In the genomic region with DNA sequence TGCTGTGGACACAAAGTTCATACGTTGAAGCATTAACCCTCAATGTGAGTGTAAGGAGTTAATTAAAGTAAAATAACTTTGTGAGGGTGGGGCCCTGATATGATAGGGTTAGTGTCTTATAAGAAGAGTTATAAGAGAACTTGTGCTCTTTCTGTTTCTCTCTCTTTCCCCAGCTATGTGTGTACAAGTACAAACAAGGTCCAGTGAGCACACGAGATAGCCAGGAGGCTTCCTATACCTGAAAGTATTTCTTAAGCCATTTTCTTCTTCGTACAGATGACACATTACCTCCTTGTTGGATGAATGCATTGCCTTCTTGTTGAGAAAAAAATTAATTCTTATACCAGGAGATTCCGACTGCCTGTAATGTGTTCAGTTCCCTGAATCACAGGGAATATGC, we compare ENCODE assay signal across 39 cellular contexts.
"Had no signal": no experiment of that assay in that cellular context is flagged by ENCODE, and none has a peak within 500 bp of the region (broad histone marks: within the 10 kb centered on the region; RNA-seq: fewer than 3 reads in every experiment).

No MANE protein-coding gene starts in this region.

- ATAC-seq: activated naive CD4-positive, alpha-beta T cell treated with anti-CD3 and anti-CD28 coated beads, Interleukin-2, amount 50 U/mL, for 72 hours; activated naive CD8-positive, alpha-beta T cell treated with anti-CD3 and anti-CD28 coated beads, Interleukin-2, amount 50 U/mL, for 24 hours; activated T-cell treated with anti-CD3 and anti-CD28 coated beads, Interleukin-2, amount 50 U/mL, for 4 hours; activated T-cell treated with anti-CD3 and anti-CD28 coated beads, Interleukin-2, amount 50 U/mL, for 72 hours; activated T-helper 17 cell treated with anti-CD3 and anti-CD28 coated beads, Interleukin-2, amount 50 U/mL, for 72 hours; body of pancreas had no signal

- FAIRE-seq: astrocyte had no signal

- DNase-seq: activated effector memory CD4-positive, alpha-beta T cell treated with anti-CD3 and anti-CD28 coated beads, Interleukin-2, amount 50 U/mL, for 16 hours; activated effector memory CD4-positive, alpha-beta T cell treated with Interleukin-2 at 50 U/mL for 16 hours; activated gamma-delta T cell; activated gamma-delta T cell treated with Interleukin-2 at 50 U/mL for 16 hours; activated naive CD4-positive, alpha-beta T cell; activated naive CD4-positive, alpha-beta T cell treated with anti-CD3 and anti-CD28 coated beads for 36 hours; activated naive CD4-positive, alpha-beta T cell treated with anti-CD3 and anti-CD28 coated beads, Interleukin-2, amount 50 U/mL, for 16 hours; activated naive CD4-positive, alpha-beta T cell treated with Interleukin-2 at 50 U/mL for 16 hours; activated naive CD8-positive, alpha-beta T cell treated with anti-CD3 and anti-CD28 coated beads for 36 hours; activated naive CD8-positive, alpha-beta T cell treated with anti-CD3 and anti-CD28 coated beads, Interleukin-2, amount 10 ng/mL, durations not matched to agents 7 days and 5 days; activated naive CD8-positive, alpha-beta T cell treated with anti-CD3 and anti-CD28 coated beads, Interleukin-2, amount 50 U/mL, for 24 hours; activated T-cell treated with anti-CD3 and anti-CD28 coated beads for 4 hours; activated T-cell treated with anti-CD3 and anti-CD28 coated beads, Interleukin-2, amount 50 U/mL, for 1 hour; activated T-cell treated with anti-CD3 and anti-CD28 coated beads, Interleukin-2, amount 50 U/mL, for 24 hours; activated T-cell treated with anti-CD3 and anti-CD28 coated beads, Interleukin-2, amount 50 U/mL, for 4 hours; activated T-cell treated with anti-CD3 and anti-CD28 coated beads, Interleukin-2, amount 50 U/mL, for 48 hours; activated T-cell treated with anti-CD3 and anti-CD28 coated beads, Interleukin-2, amount 50 U/mL, for 72 hours; adrenal gland; amniotic stem cell; amygdala; anterior cingulate cortex; aorta; body of pancreas; brain microvascular endothelial cell; caudate nucleus; central memory CD4-positive, alpha-beta T cell; cerebellar nuclear complex had no signal

- H3K27me3 ChIP-seq: adrenal gland, ascending aorta, body of pancreas, brain microvascular endothelial cell, breast epithelium, cardiac muscle cell had no signal

- H3K27ac Mint-ChIP-seq: activated naive CD4-positive, alpha-beta T cell treated with anti-CD3 and anti-CD28 coated beads for 36 hours; activated naive CD4-positive, alpha-beta T cell treated with anti-CD3 and anti-CD28 coated beads, Interleukin-2, amount 50 U/mL, for 24 hours; activated naive CD4-positive, alpha-beta T cell treated with anti-CD3 and anti-CD28 coated beads, Interleukin-2, amount 50 U/mL, for 72 hours; activated naive CD8-positive, alpha-beta T cell; activated naive CD8-positive, alpha-beta T cell treated with anti-CD3 and anti-CD28 coated beads for 36 hours; activated naive CD8-positive, alpha-beta T cell treated with anti-CD3 and anti-CD28 coated beads, Interleukin-2, amount 10 ng/mL, durations not matched to agents 7 days and 5 days; activated naive CD8-positive, alpha-beta T cell treated with anti-CD3 and anti-CD28 coated beads, Interleukin-2, amount 50 U/mL, for 24 hours; activated T-cell treated with anti-CD3 and anti-CD28 coated beads, Interleukin-2, amount 50 U/mL, for 24 hours; activated T-cell treated with anti-CD3 and anti-CD28 coated beads, Interleukin-2, amount 50 U/mL, for 72 hours; activated T-helper 1 cell treated with anti-CD3 and anti-CD28 coated beads, Interleukin-12 subunit alpha, Interleukin-12 subunit beta, Interleukin-2, Interleukin-4 antibody, amounts not matched to agents 30 ng/mL and 10 ng/mL and 1 ng/mL, durations not matched to agents 14 hours and 24 hours and 36 hours; activated T-helper 17 cell treated with anti-CD3 and anti-CD28 coated beads, Interleukin-2, amount 50 U/mL, for 72 hours; activated T-helper 2 cell treated with anti-CD3 and anti-CD28 coated beads, Interferon-gamma antibody, Interleukin-2, Interleukin-4, amounts not matched to agents 10 μg/mL and 5 μg/mL and 100 μg/mL, durations not matched to agents 14 hours and 24 hours and 36 hours; brain had no signal

- H3K27me3 Mint-ChIP-seq: activated naive CD4-positive, alpha-beta T cell treated with anti-CD3 and anti-CD28 coated beads, Interleukin-2, amount 50 U/mL, for 24 hours; activated naive CD8-positive, alpha-beta T cell; activated naive CD8-positive, alpha-beta T cell treated with anti-CD3 and anti-CD28 coated beads for 36 hours; activated naive CD8-positive, alpha-beta T cell treated with anti-CD3 and anti-CD28 coated beads, Interleukin-2, amount 50 U/mL, for 24 hours; activated T-cell treated with anti-CD3 and anti-CD28 coated beads, Interleukin-2, amount 50 U/mL, for 24 hours; activated T-helper 17 cell treated with anti-CD3 and anti-CD28 coated beads, Interleukin-2, amount 50 U/mL, for 72 hours; brain; central memory CD8-positive, alpha-beta T cell had no signal

- H3K27ac ChIP-seq: adrenal gland, ascending aorta, body of pancreas, brain microvascular endothelial cell, breast epithelium, cardiac muscle cell had no signal

- H3K36me3 Mint-ChIP-seq: activated naive CD4-positive, alpha-beta T cell treated with anti-CD3 and anti-CD28 coated beads, Interleukin-2, amount 50 U/mL, for 24 hours; activated naive CD4-positive, alpha-beta T cell treated with anti-CD3 and anti-CD28 coated beads, Interleukin-2, amount 50 U/mL, for 72 hours; activated naive CD8-positive, alpha-beta T cell; activated naive CD8-positive, alpha-beta T cell treated with anti-CD3 and anti-CD28 coated beads for 36 hours; activated naive CD8-positive, alpha-beta T cell treated with anti-CD3 and anti-CD28 coated beads, Interleukin-2, amount 10 ng/mL, durations not matched to agents 7 days and 5 days; brain had no signal

- H3K4me3 ChIP-seq: adrenal gland, ascending aorta, body of pancreas, breast epithelium, cardiac muscle cell had no signal

- H3K36me3 ChIP-seq: adrenal gland, ascending aorta, brain microvascular endothelial cell, breast epithelium, cardiac muscle cell had no signal

- H3K9me3 ChIP-seq: adrenal gland, ascending aorta, body of pancreas, breast epithelium had no signal

- H3K4me1 ChIP-seq: breast epithelium had no signal

- H3K4me3 Mint-ChIP-seq: activated naive CD4-positive, alpha-beta T cell treated with anti-CD3 and anti-CD28 coated beads for 36 hours; activated naive CD4-positive, alpha-beta T cell treated with anti-CD3 and anti-CD28 coated beads, Interleukin-2, amount 50 U/mL, for 24 hours; activated naive CD8-positive, alpha-beta T cell; activated naive CD8-positive, alpha-beta T cell treated with anti-CD3 and anti-CD28 coated beads for 36 hours; activated naive CD8-positive, alpha-beta T cell treated with anti-CD3 and anti-CD28 coated beads, Interleukin-2, amount 10 ng/mL, durations not matched to agents 7 days and 5 days; activated naive CD8-positive, alpha-beta T cell treated with anti-CD3 and anti-CD28 coated beads, Interleukin-2, amount 50 U/mL, for 24 hours; activated T-cell treated with anti-CD3 and anti-CD28 coated beads, Interleukin-2, amount 50 U/mL, for 24 hours; activated T-cell treated with anti-CD3 and anti-CD28 coated beads, Interleukin-2, amount 50 U/mL, for 4 hours; activated T-cell treated with anti-CD3 and anti-CD28 coated beads, Interleukin-2, amount 50 U/mL, for 72 hours; activated T-helper 1 cell treated with anti-CD3 and anti-CD28 coated beads, Interleukin-12 subunit alpha, Interleukin-12 subunit beta, Interleukin-2, Interleukin-4 antibody, amounts not matched to agents 30 ng/mL and 10 ng/mL and 1 ng/mL, durations not matched to agents 14 hours and 24 hours and 36 hours; activated T-helper 17 cell treated with anti-CD3 and anti-CD28 coated beads, Interleukin-2, amount 50 U/mL, for 72 hours; brain; central memory CD8-positive, alpha-beta T cell had no signal

- H3K4me1 Mint-ChIP-seq: central memory CD8-positive, alpha-beta T cell had no signal

- H3K9me3 Mint-ChIP-seq: activated naive CD4-positive, alpha-beta T cell treated with anti-CD3 and anti-CD28 coated beads for 36 hours; activated naive CD4-positive, alpha-beta T cell treated with anti-CD3 and anti-CD28 coated beads, Interleukin-2, amount 50 U/mL, for 24 hours; activated naive CD4-positive, alpha-beta T cell treated with anti-CD3 and anti-CD28 coated beads, Interleukin-2, amount 50 U/mL, for 72 hours; activated naive CD8-positive, alpha-beta T cell treated with anti-CD3 and anti-CD28 coated beads for 36 hours; activated naive CD8-positive, alpha-beta T cell treated with anti-CD3 and anti-CD28 coated beads, Interleukin-2, amount 50 U/mL, for 24 hours; activated T-cell treated with anti-CD3 and anti-CD28 coated beads, Interleukin-2, amount 50 U/mL, for 24 hours; activated T-cell treated with anti-CD3 and anti-CD28 coated beads, Interleukin-2, amount 50 U/mL, for 4 hours; activated T-cell treated with anti-CD3 and anti-CD28 coated beads, Interleukin-2, amount 50 U/mL, for 72 hours; activated T-helper 1 cell treated with anti-CD3 and anti-CD28 coated beads, Interleukin-12 subunit alpha, Interleukin-12 subunit beta, Interleukin-2, Interleukin-4 antibody, amounts not matched to agents 30 ng/mL and 10 ng/mL and 1 ng/mL, durations not matched to agents 14 hours and 24 hours and 36 hours; activated T-helper 17 cell treated with anti-CD3 and anti-CD28 coated beads, Interleukin-2, amount 50 U/mL, for 72 hours; activated T-helper 2 cell treated with anti-CD3 and anti-CD28 coated beads, Interferon-gamma antibody, Interleukin-2, Interleukin-4, amounts not matched to agents 10 μg/mL and 5 μg/mL and 100 μg/mL, durations not matched to agents 14 hours and 24 hours and 36 hours; brain; central memory CD8-positive, alpha-beta T cell had no signal
